ENCODE assay signal across 8 cellular contexts in genomic region chr9:613771-614347, GRCh38.
DNase-seq lines count a peak whose midpoint lies in the region; ATAC-seq and TF ChIP-seq lines count a peak whose summit lies in the region.

No MANE protein-coding gene starts in this region.

- H3K36me3 ChIP-seq in mesendoderm (ENCODE audit: control insufficient read depth, insufficient read depth, low read length) = no peaks in the 10 kb centered on the region

- no peak overlapping the region for H4K5ac ChIP-seq in mesendoderm (ENCODE audit: low read length)

- no peaks in the 10 kb centered on the region; the same call in 1 of the 2 replicates for H3K9me3 ChIP-seq in AG04450 (ENCODE audit: control insufficient read depth, insufficient read depth, low read length)

- no peaks in the 10 kb centered on the region for H3K79me2 ChIP-seq in mesendoderm (ENCODE audit: control insufficient read depth, insufficient read depth, low read length)

- H2BK15ac ChIP-seq in mesendoderm (replicated peaks; ENCODE audit: low read depth) = no peak overlapping the region

- no peak overlapping the region for H3K9ac ChIP-seq in mesendoderm (ENCODE audit: low read length)

- H2AK5ac ChIP-seq in mesendoderm (ENCODE audit: low read length) = no peak overlapping the region

- no peak overlapping the region for H3K23ac ChIP-seq in mesendoderm (ENCODE audit: low read length)

- no peak overlapping the region for H3K4ac ChIP-seq in mesendoderm (ENCODE audit: low read depth, low read length)

- H3K79me1 ChIP-seq in mesendoderm (ENCODE audit: low read length) = no peaks in the 10 kb centered on the region

- CTCF ChIA-PET in AG04450 (lab: Charles Lee) = interaction anchor here (0.6 to 6.7 kb wide), 26 partner anchors 8 to 395 kb away, joined by 3 to 131 read pairs (median 4); no protein-coding TSS in a partner anchor

- in situ Hi-C loops in GM13976 (cut with MboI; ENCODE audit: low sequenced_read_pairs, unreplicated experiment) = loop anchor here (5.0 to 10.0 kb wide), 2 partner anchors 153 to 391 kb away; no protein-coding TSS in a partner anchor

- H2BK5ac ChIP-seq in mesendoderm (ENCODE audit: low read length) = no peak overlapping the region

- no peak overlapping the region for H3K4me2 ChIP-seq in mesendoderm (ENCODE audit: low read length)

- no peak overlapping the region for H2BK120ac ChIP-seq in mesendoderm (ENCODE audit: low read depth, low read length)

- H3K4me3 ChIP-seq in AG04450 (ENCODE audit: low read depth, low read length) (no peak overlapping the region), epithelial cell of esophagus (ENCODE audit: low read length) (no peak overlapping the region), mesendoderm (ENCODE audit: low read length) (no peak overlapping the region)

- no peak overlapping the region for H3K18ac ChIP-seq in mesendoderm (ENCODE audit: low read length)

- H3K56ac ChIP-seq in mesendoderm (ENCODE audit: low read length) = no peak overlapping the region

- DNase-seq in AG04450 (ENCODE audit: low read depth, low spot score) = peak; percentile 83
- peak; percentile 74 for DNase-seq in GM13976 (ENCODE audit: low spot score)
- peak; percentile 64 for DNase-seq in NCI-H2196 (lab: John Stamatoyannopoulos, UW; ENCODE audit: unreplicated experiment)
- DNase-seq in activated CD4-positive, alpha-beta T cell treated with anti-CD3 and anti-CD28 coated beads for 48 hours = peak; percentile 44
- DNase-seq in epithelial cell of esophagus (ENCODE audit: low read depth) = peak; percentile 84
- peak; percentile 95 for DNase-seq in mesendoderm
- peak; percentile 93 for DNase-seq in superior temporal gyrus (ENCODE audit: extremely low spot score)

- no CpG with 5 or more reads among the region's 7 CpGs for WGBS in mesendoderm (ENCODE audit: extremely low coverage, insufficient coverage, low lambda C conversion rate)

- POLR2A ChIA-PET in AG04450 (lab: Yijun Ruan, JAX) = no interaction called here

- H3K4me1 ChIP-seq in mesendoderm (ENCODE audit: control insufficient read depth, low read depth, low read length) = peaks cover 2% of the 10 kb centered on the region

- no peak overlapping the region for H4K8ac ChIP-seq in mesendoderm (ENCODE audit: low read depth, low read length)

- peak; percentile 87 for ATAC-seq in HG02938 (IDR thresholded peaks at IDR 0.05; ENCODE audit: unreplicated experiment)

- TF ChIP-seq CTCF in AG04450 (IDR thresholded peaks at IDR 0.05; ENCODE audit: low read depth, low read length) (peak; percentile 94), GM13976 (IDR thresholded peaks at IDR 0.05; ENCODE audit: borderline replicate concordance, control extremely low read depth, extremely low read depth, insufficient read depth, missing control alignments) (peak; percentile 79), epithelial cell of esophagus (IDR thresholded peaks at IDR 0.05; ENCODE audit: insufficient read depth, low read depth, low read length, missing control alignments) (peak; percentile 81)

- H3K27me3 ChIP-seq in AG04450 (ENCODE audit: control insufficient read depth, insufficient read depth, low read length) (no peaks in the 10 kb centered on the region), mesendoderm (ENCODE audit: insufficient read depth, low read length, poor library complexity) (no peaks in the 10 kb centered on the region)

- H3K27ac ChIP-seq in AG04450 (ENCODE audit: low read depth, low read length) = no peak overlapping the region
- no peak overlapping the region for H3K27ac ChIP-seq in mesendoderm (ENCODE audit: low read depth, low read length)

Comparison
In these comparisons a context has a peak if more than half of its experiments do, and no peak if none do; other contexts are left out.
1. DNase-seq: peak in every context shown above with its lines; median percentile 95 in mesendoderm; 93 in superior temporal gyrus; 84 in epithelial cell of esophagus; 83 in AG04450; 74 in GM13976; 64 in NCI-H2196; 44 in activated CD4-positive, alpha-beta T cell treated with anti-CD3 and anti-CD28 coated beads for 48 hours.